19 cellular contexts compared by ENCODE assay signal in the genomic region with DNA sequence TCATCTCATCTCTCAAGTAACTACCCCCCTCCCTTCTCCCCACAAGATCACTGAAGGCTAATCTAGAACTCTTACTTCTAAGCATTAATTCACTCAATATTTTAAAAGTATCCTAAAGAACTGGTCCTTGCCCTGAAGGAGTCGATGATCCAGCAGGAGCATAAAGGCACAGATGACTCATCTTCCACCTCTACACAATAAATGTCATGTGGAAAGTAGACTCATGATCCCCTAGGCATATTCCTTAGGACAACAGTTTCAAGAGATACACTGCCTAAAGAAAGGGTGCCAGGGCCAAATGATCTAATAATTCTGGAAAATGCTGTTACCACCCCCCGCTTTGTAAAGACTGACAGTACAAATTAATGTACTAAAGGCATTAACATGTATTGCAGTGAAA.
DNase-seq lines count a peak whose midpoint lies in the region; ATAC-seq and TF ChIP-seq lines count a peak whose summit lies in the region.
"Had no signal": no experiment of that assay in that cellular context is flagged by ENCODE, and none has a peak within 500 bp of the region (broad histone marks: within the 10 kb centered on the region; RNA-seq: fewer than 3 reads in every experiment).

No MANE protein-coding gene starts in this region.

- in situ Hi-C loops in HAP-1 (cut with MboI; ENCODE audit: low sequenced_read_pairs), result no loop called here

- POLR2A ChIA-PET in activated CD4-positive, alpha-beta T cell treated with anti-CD3 and anti-CD28 coated beads, Interleukin-2, amount 10 ng/mL, durations not matched to agents 7 days and 5 days (lab: Charles Lee), result no interaction called here

- no peaks in the 10 kb centered on the region for H3K36me3 Mint-ChIP-seq in activated CD4-positive, alpha-beta T cell treated with anti-CD3 and anti-CD28 coated beads, Interleukin-2, amount 10 ng/mL, durations not matched to agents 7 days and 5 days (ENCODE audit: low read depth)

- H3K4me1 ChIP-seq in body of pancreas (peaks cover 3% of the 10 kb centered on the region), HAP-1 (peaks cover 9% of the 10 kb centered on the region)

- TF ChIP-seq POLR2A in body of pancreas (IDR thresholded peaks at IDR 0.05), result no peak

- no peak for TF ChIP-seq CTCF in fibroblast of villous mesenchyme (IDR thresholded peaks at IDR 0.05; ENCODE audit: insufficient read depth, low read depth, low read length)
- TF ChIP-seq CTCF in body of pancreas (IDR thresholded peaks at IDR 0.05), result no peak

- H3K27ac ChIP-seq in body of pancreas, result no peak overlapping the region
- H3K27ac ChIP-seq: C4-2B had no signal

- intact Hi-C loops in body of pancreas (cut with DNase I), result no loop called here

- no peak overlapping the region for H3K4me3 ChIP-seq in fibroblast of villous mesenchyme (ENCODE audit: low read depth, low read length)
- H3K4me3 ChIP-seq in body of pancreas, result no peak overlapping the region
- no peak overlapping the region for H3K4me3 ChIP-seq in HAP-1

- no peak for ATAC-seq in body of pancreas
- no peak for ATAC-seq in HG03378 (IDR thresholded peaks at IDR 0.05; ENCODE audit: unreplicated experiment)
- ATAC-seq: Right ventricle myocardium inferior had no signal

- no peak overlapping the region for H3K4me3 Mint-ChIP-seq in activated CD4-positive, alpha-beta T cell treated with anti-CD3 and anti-CD28 coated beads, Interleukin-2, amount 10 ng/mL, durations not matched to agents 7 days and 5 days
- H3K4me3 Mint-ChIP-seq: IgD-negative memory B cell had no signal

- no peaks in the 10 kb centered on the region for H3K4me1 Mint-ChIP-seq in activated CD4-positive, alpha-beta T cell treated with anti-CD3 and anti-CD28 coated beads, Interleukin-2, amount 10 ng/mL, durations not matched to agents 7 days and 5 days
- H3K4me1 Mint-ChIP-seq: IgD-negative memory B cell had no signal

- H3K27ac Mint-ChIP-seq in activated CD4-positive, alpha-beta T cell treated with anti-CD3 and anti-CD28 coated beads, Interleukin-2, amount 10 ng/mL, durations not matched to agents 7 days and 5 days, result no peak overlapping the region
- H3K27ac Mint-ChIP-seq: IgD-negative memory B cell had no signal

- H3K27me3 Mint-ChIP-seq in activated CD4-positive, alpha-beta T cell treated with anti-CD3 and anti-CD28 coated beads, Interleukin-2, amount 10 ng/mL, durations not matched to agents 7 days and 5 days, result no peaks in the 10 kb centered on the region
- H3K27me3 Mint-ChIP-seq: IgD-negative memory B cell had no signal

- CTCF ChIA-PET in activated CD4-positive, alpha-beta T cell treated with anti-CD3 and anti-CD28 coated beads, Interleukin-2, amount 10 ng/mL, durations not matched to agents 7 days and 5 days (lab: Charles Lee), result no interaction called here

- H3K9me3 ChIP-seq in body of pancreas, result no peaks in the 10 kb centered on the region
- H3K9me3 ChIP-seq in HAP-1, result no peaks in the 10 kb centered on the region

- peaks cover 5 to 10% of the 10 kb centered on the region in 2 donors for H3K36me3 ChIP-seq in body of pancreas (replicated peaks in 1 of 2; ENCODE audit: insufficient read depth in 1 of 2, low read depth in 2 of 2)
- H3K36me3 ChIP-seq in HAP-1 (replicated peaks), result peaks cover 22% of the 10 kb centered on the region

- DNase-seq in A172 (ENCODE audit: low spot score), result peak; percentile 27
- peak; percentile 27 for DNase-seq in HPDE6-E6E7 (ENCODE audit: extremely low spot score)
- DNase-seq in T1000 (lab: John Stamatoyannopoulos, UW), result peak; percentile 6
- DNase-seq in fibroblast of villous mesenchyme (ENCODE audit: low read depth), result peak; percentile 34
- DNase-seq in activated CD4-positive, alpha-beta T cell treated with anti-CD3 and anti-CD28 coated beads, Interleukin-2, amount 10 ng/mL, durations not matched to agents 7 days and 5 days, result no peak
- DNase-seq in body of pancreas, result no peak
- DNase-seq in HAP-1 (ENCODE audit: low spot score in 2 of 2), result no peak
- DNase-seq: COR-L47, DMS79, GF-D8, NCI-H1436 treated with DMSO at 0.1 percent for 48 hours, NCI-H2107, NCI-H345, NCI-H526 treated with DMSO at 0.1 percent for 48 hours, OCI-M1 had no signal

- H3K9me3 Mint-ChIP-seq in activated CD4-positive, alpha-beta T cell treated with anti-CD3 and anti-CD28 coated beads, Interleukin-2, amount 10 ng/mL, durations not matched to agents 7 days and 5 days, result no peaks in the 10 kb centered on the region

- WGBS in body of pancreas, 2 donors, result 88 to 98% methylated on average over 2 of the region's 2 CpGs

- H3K27me3 ChIP-seq in body of pancreas (no peaks in the 10 kb centered on the region), HAP-1 (ENCODE audit: low read depth) (no peaks in the 10 kb centered on the region)

Comparison
In these comparisons a context has a peak if more than half of its experiments do, and no peak if none do; other contexts are left out.
1. DNase-seq: peak in A172 (single experiment), HPDE6-E6E7 (single experiment), T1000 (single experiment) and fibroblast of villous mesenchyme (single experiment); none in activated CD4-positive, alpha-beta T cell treated with anti-CD3 and anti-CD28 coated beads, Interleukin-2, amount 10 ng/mL, durations not matched to agents 7 days and 5 days (single experiment), body of pancreas (0 of 4) and HAP-1 (0 of 2).